Comparison of ENCODE assay signal across 30 cellular contexts in the genomic region with DNA sequence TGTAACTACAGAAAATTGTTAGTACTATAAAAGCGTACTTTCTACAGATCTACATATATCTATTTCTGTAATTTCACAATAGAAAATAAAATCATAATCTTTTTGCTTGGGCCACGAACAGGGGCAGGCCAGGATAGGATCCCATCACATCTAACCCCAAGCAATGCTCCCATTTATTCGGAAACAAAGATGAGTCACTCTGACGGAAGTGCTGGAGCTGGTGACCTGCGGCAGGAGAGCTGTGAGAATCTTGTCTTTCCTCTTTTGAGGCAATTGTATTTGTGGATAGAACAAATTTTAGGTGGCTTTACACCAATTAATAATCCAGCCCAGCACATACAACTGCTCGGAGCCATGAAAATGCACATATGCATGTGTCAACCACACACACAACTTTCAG.
"Had no signal": no experiment of that assay in that cellular context is flagged by ENCODE, and none has a peak within 500 bp of the region (broad histone marks: within the 10 kb centered on the region; RNA-seq: fewer than 3 reads in every experiment).

No MANE protein-coding gene starts in this region.

- H3K79me2 ChIP-seq: parathyroid adenoma had no signal

- H3K27ac ChIP-seq: parathyroid adenoma, psoas muscle, vagina had no signal

- H3K4me1 ChIP-seq: parathyroid adenoma, psoas muscle had no signal

- H2AFZ ChIP-seq: parathyroid adenoma had no signal

- H3K4me3 Mint-ChIP-seq: activated CD8-positive, alpha-beta T cell treated with anti-CD3 and anti-CD28 coated beads for 36 hours; activated naive CD4-positive, alpha-beta T cell treated with anti-CD3 and anti-CD28 coated beads, Interleukin-2, amount 50 U/mL, for 24 hours; activated naive CD8-positive, alpha-beta T cell treated with anti-CD3 and anti-CD28 coated beads, Interleukin-2, amount 50 U/mL, for 24 hours; activated T-cell treated with anti-CD3 and anti-CD28 coated beads, Interleukin-2, amount 50 U/mL, for 4 hours; activated T-helper 17 cell treated with anti-CD3 and anti-CD28 coated beads, Interleukin-2, amount 50 U/mL, for 72 hours; immature natural killer cell; mesothelial cell of epicardium; naive thymus-derived CD4-positive, alpha-beta T cell; stimulated activated naive CD8-positive, alpha-beta T cell treated with anti-CD3 and anti-CD28 coated beads, Interleukin-15, Interleukin-2, amounts not matched to agents 100 ng/mL and 50 ng/mL, for 24 hours; T-helper 17 cell; type B pancreatic cell; WTC11 had no signal

- H3K9ac ChIP-seq: parathyroid adenoma had no signal

- H3K9me3 ChIP-seq: psoas muscle, vagina had no signal

- H3K36me3 ChIP-seq: vagina had no signal

- H3K27me3 ChIP-seq: vagina had no signal

- H3K27ac Mint-ChIP-seq: activated CD8-positive, alpha-beta T cell treated with anti-CD3 and anti-CD28 coated beads for 36 hours; activated naive CD4-positive, alpha-beta T cell treated with anti-CD3 and anti-CD28 coated beads, Interleukin-2, amount 50 U/mL, for 24 hours; activated naive CD8-positive, alpha-beta T cell treated with anti-CD3 and anti-CD28 coated beads, Interleukin-2, amount 50 U/mL, for 24 hours; activated T-helper 17 cell treated with anti-CD3 and anti-CD28 coated beads, Interleukin-2, amount 50 U/mL, for 72 hours; immature natural killer cell; mesothelial cell of epicardium; naive thymus-derived CD4-positive, alpha-beta T cell; stimulated activated naive CD8-positive, alpha-beta T cell treated with anti-CD3 and anti-CD28 coated beads, Interleukin-15, Interleukin-2, amounts not matched to agents 100 ng/mL and 50 ng/mL, for 24 hours; T-helper 17 cell; type B pancreatic cell; WTC11 had no signal

- ATAC-seq: activated CD8-positive, alpha-beta T cell treated with anti-CD3 and anti-CD28 coated beads for 36 hours; activated naive CD8-positive, alpha-beta T cell treated with anti-CD3 and anti-CD28 coated beads, Interleukin-2, amount 50 U/mL, for 24 hours; activated T-cell treated with anti-CD3 and anti-CD28 coated beads, Interleukin-2, amount 50 U/mL, for 4 hours; activated T-helper 17 cell treated with anti-CD3 and anti-CD28 coated beads, Interleukin-2, amount 50 U/mL, for 72 hours; esophagus mucosa; left colon; naive thymus-derived CD4-positive, alpha-beta T cell; psoas muscle; T-helper 17 cell; WTC11 had no signal

- FAIRE-seq: endothelial cell of umbilical vein, kidney had no signal

- H3K4me3 ChIP-seq: psoas muscle, vagina had no signal

- H3K36me3 Mint-ChIP-seq: activated naive CD4-positive, alpha-beta T cell treated with anti-CD3 and anti-CD28 coated beads, Interleukin-2, amount 50 U/mL, for 24 hours; immature natural killer cell; mesothelial cell of epicardium; type B pancreatic cell; WTC11 had no signal

- DNase-seq: activated CD4-positive, alpha-beta T cell treated with anti-CD3 and anti-CD28 coated beads, Interleukin-2, amount 50 U/mL, for 1 hour; activated CD8-positive, alpha-beta T cell treated with anti-CD3 and anti-CD28 coated beads for 36 hours; activated naive CD8-positive, alpha-beta T cell treated with anti-CD3 and anti-CD28 coated beads, Interleukin-2, amount 50 U/mL, for 24 hours; activated T-cell treated with anti-CD3 and anti-CD28 coated beads, Interleukin-2, amount 50 U/mL, for 4 hours; amygdala; central memory CD4-positive, alpha-beta T cell; foreskin fibroblast; head of caudate nucleus; hippocampal formation; immature natural killer cell; kidney; left colon; mammary epithelial cell; naive thymus-derived CD4-positive, alpha-beta T cell; occipital lobe; psoas muscle; stimulated activated CD4-positive, alpha-beta T cell treated with anti-CD3 and anti-CD28 coated beads, Interleukin-2, amount 100 ng/mL, for 48 hours; substantia nigra; T-helper 17 cell; T1000 had no signal

- H3K9me3 Mint-ChIP-seq: activated CD8-positive, alpha-beta T cell treated with anti-CD3 and anti-CD28 coated beads for 36 hours; activated naive CD4-positive, alpha-beta T cell treated with anti-CD3 and anti-CD28 coated beads, Interleukin-2, amount 50 U/mL, for 24 hours; activated naive CD8-positive, alpha-beta T cell treated with anti-CD3 and anti-CD28 coated beads, Interleukin-2, amount 50 U/mL, for 24 hours; activated T-cell treated with anti-CD3 and anti-CD28 coated beads, Interleukin-2, amount 50 U/mL, for 4 hours; activated T-helper 17 cell treated with anti-CD3 and anti-CD28 coated beads, Interleukin-2, amount 50 U/mL, for 72 hours; mesothelial cell of epicardium; naive thymus-derived CD4-positive, alpha-beta T cell; stimulated activated naive CD8-positive, alpha-beta T cell treated with anti-CD3 and anti-CD28 coated beads, Interleukin-15, Interleukin-2, amounts not matched to agents 100 ng/mL and 50 ng/mL, for 24 hours; type B pancreatic cell; WTC11 had no signal

- H3K4me1 Mint-ChIP-seq: activated naive CD4-positive, alpha-beta T cell treated with anti-CD3 and anti-CD28 coated beads, Interleukin-2, amount 50 U/mL, for 24 hours; immature natural killer cell had no signal
